ENCODE assay signal across 8 cellular contexts in genomic region chr17:78127888-78128615, GRCh38. TPM values are rescaled to one million over a fixed set of nuclear protein-coding genes. Genes with fewer than 3 reads are reported as not detected.
DNase-seq lines count a peak whose midpoint lies in the region; ATAC-seq and TF ChIP-seq lines count a peak whose summit lies in the region.

No MANE protein-coding gene starts in this region.

- peaks cover 0 to 4% of the 10 kb centered on the region in 2 donors for H3K36me3 ChIP-seq in neuronal stem cell (replicated peaks in 1 of 2; ENCODE audit: control insufficient read depth in 2 of 2, insufficient read depth in 2 of 2, low read length in 2 of 2)

- H4K8ac ChIP-seq in neuronal stem cell (ENCODE audit: low read depth, low read length): no peak overlapping the region

- peak overlapping the region; percentile 88 for H3K4me3 Mint-ChIP-seq in activated CD4-positive, alpha-beta memory T cell treated with anti-CD3 and anti-CD28 coated beads, Interleukin-2, amount 10 ng/mL, durations not matched to agents 7 days and 5 days

- peaks cover 17% of the 10 kb centered on the region for H3K27me3 ChIP-seq in foreskin keratinocyte
- H3K27me3 ChIP-seq in neuronal stem cell (ENCODE audit: control insufficient read depth in 3 of 3, insufficient read depth in 3 of 3, low read depth in 1 of 3, low read length in 3 of 3): peaks cover 4 to 45% (median 8%) of the 10 kb centered on the region in 3 experiments

- H3K9ac ChIP-seq in neuronal stem cell (ENCODE audit: low read depth, low read length, poor library complexity): peak overlapping the region; percentile 78

- peak overlapping the region; percentile 94 for H3K4me2 ChIP-seq in neuronal stem cell (ENCODE audit: insufficient read depth, low read length, poor library complexity, severe bottlenecking)

- H3K9me3 ChIP-seq in neuronal stem cell (replicated peaks in 1 of 2; ENCODE audit: control insufficient read depth in 2 of 2, insufficient read depth in 1 of 2, low read depth in 1 of 2, low read length in 2 of 2): no peaks in the 10 kb centered on the region

- H3K23ac ChIP-seq in neuronal stem cell (ENCODE audit: low read depth, low read length, poor library complexity): peak overlapping the region; percentile 85

- H3K4me3 ChIP-seq in neuronal stem cell (ENCODE audit: low read length in 2 of 2): peak overlapping the region; percentile 56 to 88

- H2AK5ac ChIP-seq in neuronal stem cell (ENCODE audit: low read depth, low read length): peak overlapping the region; percentile 81

- H3K27ac Mint-ChIP-seq in activated CD4-positive, alpha-beta memory T cell treated with anti-CD3 and anti-CD28 coated beads, Interleukin-2, amount 10 ng/mL, durations not matched to agents 7 days and 5 days: peak overlapping the region; percentile 91

- H2BK120ac ChIP-seq in neuronal stem cell (ENCODE audit: low read depth, low read length): peak overlapping the region; percentile 91

- CTCF ChIA-PET in activated CD4-positive, alpha-beta memory T cell treated with anti-CD3 and anti-CD28 coated beads, Interleukin-2, amount 10 ng/mL, durations not matched to agents 7 days and 5 days (lab: Charles Lee): interaction anchor here (0.6 to 10.1 kb wide), 5 partner anchors 9 to 295 kb away, joined by 3 to 106 read pairs (median 9); no protein-coding TSS in a partner anchor

- no CpG with 5 or more reads among the region's 46 CpGs for WGBS in neuronal stem cell (ENCODE audit: extremely low coverage in 2 of 2, insufficient read length in 2 of 2, insufficient replicate concordance in 1 of 2), 2 donors

- H3K4ac ChIP-seq in neuronal stem cell (ENCODE audit: low read length): no peak overlapping the region

- H3K79me1 ChIP-seq in neuronal stem cell (ENCODE audit: low read depth, low read length): peaks cover 10% of the 10 kb centered on the region

- peaks cover 64% of the 10 kb centered on the region for H3K36me3 Mint-ChIP-seq in activated CD4-positive, alpha-beta memory T cell treated with anti-CD3 and anti-CD28 coated beads, Interleukin-2, amount 10 ng/mL, durations not matched to agents 7 days and 5 days (ENCODE audit: low read depth)

- H3K4me1 Mint-ChIP-seq in activated CD4-positive, alpha-beta memory T cell treated with anti-CD3 and anti-CD28 coated beads, Interleukin-2, amount 10 ng/mL, durations not matched to agents 7 days and 5 days: peaks cover 49% of the 10 kb centered on the region

- H4K91ac ChIP-seq in neuronal stem cell (ENCODE audit: low read depth, low read length, poor library complexity): no peak overlapping the region

- no peak overlapping the region for H3K14ac ChIP-seq in neuronal stem cell (ENCODE audit: low read length)

- no peak overlapping the region for H2BK12ac ChIP-seq in neuronal stem cell (ENCODE audit: low read length)

- peak overlapping the region; percentile 91 for H3K18ac ChIP-seq in neuronal stem cell (ENCODE audit: low read length)

- peak overlapping the region; percentile 93 for H2BK15ac ChIP-seq in neuronal stem cell (ENCODE audit: low read length)

- DNase-seq in activated naive CD4-positive, alpha-beta T cell treated with Interleukin-2 at 50 U/mL for 16 hours: peak; percentile 26
- DNase-seq in activated naive CD4-positive, alpha-beta T cell (lab: John Stamatoyannopoulos, UW): no peak
- peak; percentile 41 for DNase-seq in activated CD4-positive, alpha-beta memory T cell treated with anti-CD3 and anti-CD28 coated beads, Interleukin-2, amount 10 ng/mL, durations not matched to agents 7 days and 5 days
- DNase-seq in foreskin keratinocyte (no peak), neuronal stem cell (ENCODE audit: low spot score) (no peak), Ammon's horn (ENCODE audit: low spot score) (no peak), SHP77 treated with DMSO at 0.1 percent for 48 hours (lab: John Stamatoyannopoulos, UW) (no peak), NCI-H1694 (lab: John Stamatoyannopoulos, UW) (no peak)

- POLR2A ChIA-PET in activated CD4-positive, alpha-beta memory T cell treated with anti-CD3 and anti-CD28 coated beads, Interleukin-2, amount 10 ng/mL, durations not matched to agents 7 days and 5 days (lab: Charles Lee): interaction anchor here (0.9 to 16.9 kb wide), 10 partner anchors 8 to 1857 kb away, joined by 3 to 332 read pairs (median 6); partner anchors contain the start of gene TNRC6C

- peaks cover 4% of the 10 kb centered on the region for H3K4me1 ChIP-seq in foreskin keratinocyte
- peaks cover 16 to 28% of the 10 kb centered on the region in 2 donors for H3K4me1 ChIP-seq in neuronal stem cell (ENCODE audit: control insufficient read depth in 2 of 2, insufficient read depth in 1 of 2, low read depth in 1 of 2, low read length in 2 of 2)

- peak overlapping the region; percentile 97 for H2AFZ ChIP-seq in neuronal stem cell (ENCODE audit: low read length)

- TF ChIP-seq CTCF in foreskin keratinocyte (conservative IDR thresholded peaks at IDR 0.05): no peak

- H3K27me3 Mint-ChIP-seq in activated CD4-positive, alpha-beta memory T cell treated with anti-CD3 and anti-CD28 coated beads, Interleukin-2, amount 10 ng/mL, durations not matched to agents 7 days and 5 days: no peaks in the 10 kb centered on the region

- no peaks in the 10 kb centered on the region for H3K9me3 Mint-ChIP-seq in activated CD4-positive, alpha-beta memory T cell treated with anti-CD3 and anti-CD28 coated beads, Interleukin-2, amount 10 ng/mL, durations not matched to agents 7 days and 5 days

- H3K27ac ChIP-seq in foreskin keratinocyte: peak overlapping the region; percentile 74
- H3K27ac ChIP-seq in neuronal stem cell (replicated peaks; ENCODE audit: low read length): no peak overlapping the region

- ATAC-seq in foreskin keratinocyte: peak; percentile 31

- H2BK5ac ChIP-seq in neuronal stem cell (ENCODE audit: low read length): peak overlapping the region; percentile 46

RNA-seq across cellular contexts. Expression of gene TMC6, which starts 0.5 kb away (rescaled TPM):
- total RNA-seq in activated CD4-positive, alpha-beta memory T cell treated with anti-CD3 and anti-CD28 coated beads, Interleukin-2, amount 10 ng/mL, durations not matched to agents 7 days and 5 days: 100 to 1,000 TPM; 460 to 463 TPM
- 14.3 and 23.7 TPM in 2 replicates for total RNA-seq in foreskin keratinocyte
- polyA plus RNA-seq in foreskin keratinocyte: 13.8 and 25.6 TPM in 2 replicates
- polyA plus RNA-seq in neuronal stem cell (2013, experiment 1 of 2): 18.0 TPM
- 18.2 TPM for polyA plus RNA-seq in neuronal stem cell (2013, experiment 2 of 2)

RNA-seq across cellular contexts. Expression of gene TMC8, which starts 2.5 kb away (rescaled TPM):
- total RNA-seq in activated CD4-positive, alpha-beta memory T cell treated with anti-CD3 and anti-CD28 coated beads, Interleukin-2, amount 10 ng/mL, durations not matched to agents 7 days and 5 days: 100 to 1,000 TPM; 316 to 334 TPM
- total RNA-seq in foreskin keratinocyte: 0.11 and 0.14 TPM in 2 replicates
- 0.07 and 0.16 TPM in 2 replicates for polyA plus RNA-seq in foreskin keratinocyte
- 0.08 TPM for polyA plus RNA-seq in neuronal stem cell (2013, experiment 1 of 2)
- polyA plus RNA-seq in neuronal stem cell (2013, experiment 2 of 2): 0.08 TPM

RNA-seq across cellular contexts. Expression of gene C17orf99, which starts 18.1 kb away (rescaled TPM):
- not detected for total RNA-seq in activated CD4-positive, alpha-beta memory T cell treated with anti-CD3 and anti-CD28 coated beads, Interleukin-2, amount 10 ng/mL, durations not matched to agents 7 days and 5 days
- 0.18 and 0.24 TPM in 2 replicates for total RNA-seq in foreskin keratinocyte
- polyA plus RNA-seq in foreskin keratinocyte: 0.22 TPM in 1 of 2 replicates, not detected in the other
- polyA plus RNA-seq in neuronal stem cell (2013, experiment 1 of 2): not detected
- not detected for polyA plus RNA-seq in neuronal stem cell (2013, experiment 2 of 2)

RNA-seq across cellular contexts. Expression of gene SYNGR2, which starts 40.3 kb away (rescaled TPM):
- 10 to 100 TPM; 63.6 to 64.0 TPM for total RNA-seq in activated CD4-positive, alpha-beta memory T cell treated with anti-CD3 and anti-CD28 coated beads, Interleukin-2, amount 10 ng/mL, durations not matched to agents 7 days and 5 days
- total RNA-seq in foreskin keratinocyte: 30.3 and 48.0 TPM in 2 replicates
- 60.8 and 111 TPM in 2 replicates for polyA plus RNA-seq in foreskin keratinocyte
- 16.6 TPM for polyA plus RNA-seq in neuronal stem cell (2013, experiment 1 of 2)
- polyA plus RNA-seq in neuronal stem cell (2013, experiment 2 of 2): 16.6 TPM

RNA-seq across cellular contexts. Expression of gene TK1, which starts 58.8 kb away (rescaled TPM):
- total RNA-seq in activated CD4-positive, alpha-beta memory T cell treated with anti-CD3 and anti-CD28 coated beads, Interleukin-2, amount 10 ng/mL, durations not matched to agents 7 days and 5 days: 100 to 1,000 TPM; 109 to 117 TPM
- total RNA-seq in foreskin keratinocyte: 80.9 and 109 TPM in 2 replicates
- 169 and 180 TPM in 2 replicates for polyA plus RNA-seq in foreskin keratinocyte
- 38.3 TPM for polyA plus RNA-seq in neuronal stem cell (2013, experiment 1 of 2)
- polyA plus RNA-seq in neuronal stem cell (2013, experiment 2 of 2): 37.7 TPM

Comparison
In these comparisons a context has a peak if more than half of its experiments do, and no peak if none do; other contexts are left out.
1. DNase-seq: peak in activated naive CD4-positive, alpha-beta T cell treated with Interleukin-2 at 50 U/mL for 16 hours (single experiment) and activated CD4-positive, alpha-beta memory T cell treated with anti-CD3 and anti-CD28 coated beads, Interleukin-2, amount 10 ng/mL, durations not matched to agents 7 days and 5 days (single experiment); none in activated naive CD4-positive, alpha-beta T cell (0 of 4), foreskin keratinocyte (0 of 2), neuronal stem cell (single experiment), Ammon's horn (single experiment), SHP77 treated with DMSO at 0.1 percent for 48 hours (single experiment) and NCI-H1694 (single experiment).
2. RNA of gene TMC6, which starts 0.5 kb away (total RNA-seq): 460 to 463 TPM in activated CD4-positive, alpha-beta memory T cell treated with anti-CD3 and anti-CD28 coated beads, Interleukin-2, amount 10 ng/mL, durations not matched to agents 7 days and 5 days; 14.3 to 23.7 TPM in foreskin keratinocyte; every median in the first group is over 10 times any median in the second.
3. RNA of gene TMC8, which starts 2.5 kb away (total RNA-seq): 316 to 334 TPM in activated CD4-positive, alpha-beta memory T cell treated with anti-CD3 and anti-CD28 coated beads, Interleukin-2, amount 10 ng/mL, durations not matched to agents 7 days and 5 days; 0.11 to 0.14 TPM in foreskin keratinocyte; every median in the first group is over 100 times any median in the second.